Comparison of ENCODE assay signal across 9 cellular contexts in the genomic region with DNA sequence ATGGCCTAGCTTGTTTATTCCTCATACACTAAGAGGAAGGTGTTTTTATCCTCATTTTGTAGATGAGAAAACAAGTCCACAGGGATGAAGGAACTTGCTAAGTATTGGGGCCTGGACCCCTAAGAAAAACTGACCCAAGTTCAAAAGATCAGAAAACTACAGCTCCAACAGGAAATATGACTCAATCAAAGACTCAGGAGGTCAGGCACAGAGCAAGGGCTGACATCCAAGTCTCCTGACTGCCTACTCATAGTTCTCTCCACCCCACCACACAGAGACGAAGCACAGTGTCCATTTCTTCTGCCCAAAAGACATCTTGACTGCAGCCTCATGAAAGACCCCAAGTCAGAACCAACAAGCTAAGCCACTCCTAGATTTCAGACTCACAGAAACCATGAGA. TPM values are rescaled to one million over a fixed set of nuclear protein-coding genes. Genes with fewer than 3 reads are reported as not detected.
DNase-seq lines count a peak whose midpoint lies in the region; ATAC-seq and TF ChIP-seq lines count a peak whose summit lies in the region.
"Had no signal": no experiment of that assay in that cellular context is flagged by ENCODE, and none has a peak within 500 bp of the region (broad histone marks: within the 10 kb centered on the region; RNA-seq: fewer than 3 reads in every experiment).

No MANE protein-coding gene starts in this region.

- H3K36me3 Mint-ChIP-seq in activated CD8-positive, alpha-beta T cell treated with anti-CD3 and anti-CD28 coated beads, Interleukin-2, amount 10 ng/mL, durations not matched to agents 7 days and 5 days (ENCODE audit: low read depth) = no peaks in the 10 kb centered on the region

- H3K27me3 Mint-ChIP-seq in activated CD8-positive, alpha-beta T cell treated with anti-CD3 and anti-CD28 coated beads, Interleukin-2, amount 10 ng/mL, durations not matched to agents 7 days and 5 days (ENCODE audit: low read depth) = peaks cover 5% of the 10 kb centered on the region

- H3K4me1 ChIP-seq in ascending aorta = peaks cover 2 to 28% of the 10 kb centered on the region in 2 donors
- peaks cover 5% of the 10 kb centered on the region for H3K4me1 ChIP-seq in right cardiac atrium (ENCODE audit: control insufficient read depth, insufficient read depth, low read length)
- peaks cover 0 to 29% (median 12%) of the 10 kb centered on the region in 4 donors for H3K4me1 ChIP-seq in stomach

- 24% methylated on average over 1 of the region's 1 CpG for WGBS in right cardiac atrium
- WGBS in stomach, 5 donors = 32 to 47% (median 42%) methylated on average over 1 of the region's 1 CpG

- H3K27me3 ChIP-seq in ascending aorta (no peaks in the 10 kb centered on the region), right cardiac atrium (ENCODE audit: control insufficient read depth, insufficient read depth) (no peaks in the 10 kb centered on the region), stomach (no peaks in the 10 kb centered on the region)

- H3K36me3 ChIP-seq in ascending aorta = no peaks in the 10 kb centered on the region
- no peaks in the 10 kb centered on the region for H3K36me3 ChIP-seq in stomach

- H3K4me1 Mint-ChIP-seq in activated CD8-positive, alpha-beta T cell treated with anti-CD3 and anti-CD28 coated beads, Interleukin-2, amount 10 ng/mL, durations not matched to agents 7 days and 5 days (ENCODE audit: low read depth) = peaks cover 7% of the 10 kb centered on the region

- H3K4me3 Mint-ChIP-seq in activated CD8-positive, alpha-beta T cell treated with anti-CD3 and anti-CD28 coated beads, Interleukin-2, amount 10 ng/mL, durations not matched to agents 7 days and 5 days = no peak overlapping the region
- H3K4me3 Mint-ChIP-seq: effector memory CD8-positive, alpha-beta T cell had no signal

- H3K9me3 Mint-ChIP-seq in activated CD8-positive, alpha-beta T cell treated with anti-CD3 and anti-CD28 coated beads, Interleukin-2, amount 10 ng/mL, durations not matched to agents 7 days and 5 days (ENCODE audit: insufficient read depth) = no peaks in the 10 kb centered on the region
- H3K9me3 Mint-ChIP-seq: effector memory CD8-positive, alpha-beta T cell had no signal

- POLR2A ChIA-PET in activated CD8-positive, alpha-beta T cell treated with anti-CD3 and anti-CD28 coated beads, Interleukin-2, amount 10 ng/mL, durations not matched to agents 7 days and 5 days (lab: Charles Lee) = no interaction called here

- TF ChIP-seq CTCF in ascending aorta (IDR thresholded peaks at IDR 0.05) (no peak), stomach (IDR thresholded peaks at IDR 0.05) (no peak)

- no peaks in the 10 kb centered on the region for H3K9me3 ChIP-seq in ascending aorta
- no peaks in the 10 kb centered on the region for H3K9me3 ChIP-seq in right cardiac atrium (ENCODE audit: control insufficient read depth, low read length)
- H3K9me3 ChIP-seq in stomach = no peaks in the 10 kb centered on the region

- H3K27ac ChIP-seq in ascending aorta (peak overlapping the region; percentile 50 to 73), right cardiac atrium (ENCODE audit: low read length) (no peak overlapping the region), stomach (peak overlapping the region in 3 of 5 donors; percentile 1 to 45 (median 20))
- H3K27ac ChIP-seq: KMS-11 had no signal

- DNase-seq in HT-29 (ENCODE audit: low spot score) (peak; percentile 24), ascending aorta (ENCODE audit: low spot score in 2 of 2) (peak; percentile 60 to 77), right cardiac atrium (peak in 2 of 3 donors; percentile 42 to 62), stomach (no peak), GOT3 (lab: John Stamatoyannopoulos, UW) (no peak)
- no peak for DNase-seq in activated CD8-positive, alpha-beta T cell treated with anti-CD3 and anti-CD28 coated beads, Interleukin-2, amount 10 ng/mL, durations not matched to agents 7 days and 5 days
- DNase-seq: effector memory CD8-positive, alpha-beta T cell had no signal

- no peak for TF ChIP-seq POLR2A in stomach (IDR thresholded peaks at IDR 0.05)

- intact Hi-C loops in ascending aorta (cut with DNase I) (no loop called here), right cardiac atrium (cut with DNase I) (no loop called here), stomach (cut with DNase I; ENCODE audit: low total_unique reads) (no loop called here)

- ATAC-seq in right cardiac atrium = peak; percentile 49 to 81
- ATAC-seq in HG02623 (IDR thresholded peaks at IDR 0.05; ENCODE audit: unreplicated experiment) = no peak
- no peak for ATAC-seq in activated CD8-positive, alpha-beta T cell treated with anti-CD3 and anti-CD28 coated beads, Interleukin-2, amount 10 ng/mL, durations not matched to agents 7 days and 5 days
- ATAC-seq: effector memory CD8-positive, alpha-beta T cell had no signal

- H3K4me3 ChIP-seq in ascending aorta (no peak overlapping the region), right cardiac atrium (ENCODE audit: low read length) (no peak overlapping the region), stomach (no peak overlapping the region)

- H3K27ac Mint-ChIP-seq in activated CD8-positive, alpha-beta T cell treated with anti-CD3 and anti-CD28 coated beads, Interleukin-2, amount 10 ng/mL, durations not matched to agents 7 days and 5 days = no peak overlapping the region
- H3K27ac Mint-ChIP-seq: effector memory CD8-positive, alpha-beta T cell had no signal

- TF ChIP-seq EP300 in stomach (IDR thresholded peaks at IDR 0.05) = no peak

- CTCF ChIA-PET in activated CD8-positive, alpha-beta T cell treated with anti-CD3 and anti-CD28 coated beads, Interleukin-2, amount 10 ng/mL, durations not matched to agents 7 days and 5 days (lab: Charles Lee) = interaction anchor here (3.0 kb wide), 1 partner anchor 32 kb away, joined by 11 read pairs; no protein-coding TSS in a partner anchor

RNA-seq across cellular contexts. Expression of gene TPM1, which starts 26.9 kb away (rescaled TPM):
- 155 and 197 TPM in 2 replicates for total RNA-seq in HT-29 (2014; rRNA removed; shearing (Covaris generic))
- total RNA-seq in ascending aorta (813 TPM), right cardiac atrium (1,000 to 10,000 TPM; 6,360 to 7,970 (median 7,200) TPM), stomach (1,000 to 10,000 TPM in 4 of 5 donors, 100 to 1,000 TPM in 1; 425 to 2,605 (median 1,087) TPM)
- polyA plus RNA-seq in right cardiac atrium (10,076 TPM), stomach (100 to 1,000 TPM; 230 to 494 (median 306) TPM)
- total RNA-seq in activated CD8-positive, alpha-beta T cell treated with anti-CD3 and anti-CD28 coated beads, Interleukin-2, amount 10 ng/mL, durations not matched to agents 7 days and 5 days = 1 to 10 TPM; 7.4 to 7.8 TPM

Comparison
In these comparisons a context has a peak if more than half of its experiments do, and no peak if none do; other contexts are left out.
1. DNase-seq: peak in HT-29 (single experiment), ascending aorta (2 of 2) and right cardiac atrium (2 of 3); none in stomach (single experiment), activated CD8-positive, alpha-beta T cell treated with anti-CD3 and anti-CD28 coated beads, Interleukin-2, amount 10 ng/mL, durations not matched to agents 7 days and 5 days (single experiment) and GOT3 (single experiment).
2. ATAC-seq: peak in right cardiac atrium (2 of 2); none in HG02623 (single experiment) and activated CD8-positive, alpha-beta T cell treated with anti-CD3 and anti-CD28 coated beads, Interleukin-2, amount 10 ng/mL, durations not matched to agents 7 days and 5 days (single experiment).
3. RNA of gene TPM1, which starts 26.9 kb away (total RNA-seq): 6,360 to 7,970 TPM in right cardiac atrium, 425 to 2,605 TPM in stomach, 813 TPM in ascending aorta (single experiment) and 155 to 197 TPM in HT-29; 7.4 to 7.8 TPM in activated CD8-positive, alpha-beta T cell treated with anti-CD3 and anti-CD28 coated beads, Interleukin-2, amount 10 ng/mL, durations not matched to agents 7 days and 5 days; every median in the first group is over 10 times any median in the second.